ENCODE assay signal across 12 cellular contexts in the genomic region with DNA sequence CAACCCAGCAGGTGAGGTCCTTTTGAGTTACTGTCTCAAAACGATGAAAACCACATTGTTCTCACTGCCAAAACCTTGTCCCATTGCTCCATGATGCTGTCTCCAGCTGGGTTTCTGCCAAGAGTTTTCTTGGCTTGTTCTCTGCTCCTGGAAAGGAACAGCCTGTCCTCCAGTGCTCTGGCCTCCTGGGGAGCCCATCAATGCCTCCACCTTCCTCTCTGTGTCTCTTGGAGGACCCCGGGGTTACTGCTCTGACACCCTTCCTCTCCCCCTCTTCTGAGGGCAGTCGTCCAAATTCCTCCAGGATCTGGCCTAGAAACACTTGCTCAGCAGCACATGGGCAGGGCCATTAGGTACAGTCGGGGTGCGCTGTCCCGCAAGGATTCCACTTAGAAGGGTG.
A peak's percentile ranks its signal among the peaks of the same experiment; 100 is the strongest.
DNase-seq lines count a peak whose midpoint lies in the region; ATAC-seq and TF ChIP-seq lines count a peak whose summit lies in the region.
"Had no signal": no experiment of that assay in that cellular context is flagged by ENCODE, and none has a peak within 500 bp of the region (broad histone marks: within the 10 kb centered on the region; RNA-seq: fewer than 3 reads in every experiment).

No MANE protein-coding gene starts in this region.

- no peak for ATAC-seq in left colon
- ATAC-seq in stimulated activated effector memory CD8-positive, alpha-beta T cell treated with anti-CD3 and anti-CD28 coated beads, Interleukin-12 subunit alpha, Interleukin-12 subunit beta, amount 100 ng/mL, for 72 hours: no peak

- H3F3A ChIP-seq in Loucy (ENCODE audit: low read depth): no peaks in the 10 kb centered on the region

- no peak overlapping the region for H2AFZ ChIP-seq in Loucy (ENCODE audit: low read length)

- no peaks in the 10 kb centered on the region for H3K9me2 ChIP-seq in Loucy (replicated peaks; ENCODE audit: low read depth, low read length)

- H3K4me3 ChIP-seq in Loucy (ENCODE audit: low read length, poor library complexity, severe bottlenecking) (no peak overlapping the region), H7 (ENCODE audit: insufficient read depth, low read depth, low read length) (no peak overlapping the region)
- H3K4me3 ChIP-seq: cardiac muscle cell, lower lobe of right lung had no signal

- no peak for TF ChIP-seq CTCF in Loucy (conservative IDR thresholded peaks at IDR 0.05; ENCODE audit: low read length)

- H3K36me3 Mint-ChIP-seq in stimulated activated effector memory CD8-positive, alpha-beta T cell treated with anti-CD3 and anti-CD28 coated beads, Interleukin-12 subunit alpha, Interleukin-12 subunit beta, amount 100 ng/mL, for 72 hours: no peaks in the 10 kb centered on the region

- no peaks in the 10 kb centered on the region for H3K36me3 ChIP-seq in Loucy (ENCODE audit: insufficient read depth, low read length)
- H3K36me3 ChIP-seq in H7 (replicated peaks; ENCODE audit: control insufficient read depth, insufficient read depth, low read length): no peaks in the 10 kb centered on the region
- H3K36me3 ChIP-seq: cardiac muscle cell, lower lobe of right lung had no signal

- no peaks in the 10 kb centered on the region for H4K20me1 ChIP-seq in Loucy (ENCODE audit: insufficient read depth, low read length, poor library complexity, severe bottlenecking)

- peak; percentile 74 for DNase-seq in cerebellum (ENCODE audit: low spot score)
- DNase-seq in left colon: peak; percentile 11 to 70
- DNase-seq in stimulated activated effector memory CD8-positive, alpha-beta T cell treated with anti-CD3 and anti-CD28 coated beads, Interleukin-12 subunit alpha, Interleukin-12 subunit beta, amount 100 ng/mL, for 72 hours (ENCODE audit: low spot score in 2 of 2): no peak
- no peak for DNase-seq in NCI-H2107 (lab: John Stamatoyannopoulos, UW)
- no peak for DNase-seq in NCI-H1092 treated with DMSO at 0.1 percent for 48 hours (lab: John Stamatoyannopoulos, UW)
- DNase-seq in H7: no peak
- no peak for DNase-seq in activated CD4-positive, alpha-beta T cell treated with anti-CD3 and anti-CD28 coated beads for 48 hours
- DNase-seq: lower lobe of right lung, NCI-H1694 treated with DMSO at 0.1 percent for 48 hours had no signal

- H3K27me3 ChIP-seq in Loucy (ENCODE audit: insufficient read depth, low read length, poor library complexity, severe bottlenecking) (no peaks in the 10 kb centered on the region), H7 (ENCODE audit: control insufficient read depth, insufficient read depth, low read length) (no peaks in the 10 kb centered on the region)

- H3K79me2 ChIP-seq in Loucy (ENCODE audit: insufficient read depth, low read length): no peaks in the 10 kb centered on the region

- peaks cover 17% of the 10 kb centered on the region for H3K4me1 ChIP-seq in Loucy (ENCODE audit: insufficient read depth, low read length, poor library complexity, severe bottlenecking)

- no peak overlapping the region for H3K9ac ChIP-seq in Loucy (ENCODE audit: low read depth, low read length, poor library complexity, severe bottlenecking)

- peak overlapping the region; percentile 85 for H3K27ac Mint-ChIP-seq in stimulated activated effector memory CD8-positive, alpha-beta T cell treated with anti-CD3 and anti-CD28 coated beads, Interleukin-12 subunit alpha, Interleukin-12 subunit beta, amount 100 ng/mL, for 72 hours
- H3K27ac Mint-ChIP-seq: T-helper 2 cell treated with Interferon-gamma antibody and Interleukin-4, amounts not matched to agents 5 μg/mL and 100 μg/mL, for 36 hours had no signal

- H3K4me2 ChIP-seq in Loucy (ENCODE audit: low read depth, low read length, poor library complexity, severe bottlenecking): peak overlapping the region; percentile 53

- H3K9me3 ChIP-seq in Loucy (ENCODE audit: insufficient read depth, low read depth, low read length): no peaks in the 10 kb centered on the region
- H3K9me3 ChIP-seq: lower lobe of right lung had no signal

- intact Hi-C loops in left colon (cut with DNase I, micrococcal nuclease): no loop called here

- peaks cover 30% of the 10 kb centered on the region for H3K4me1 Mint-ChIP-seq in stimulated activated effector memory CD8-positive, alpha-beta T cell treated with anti-CD3 and anti-CD28 coated beads, Interleukin-12 subunit alpha, Interleukin-12 subunit beta, amount 100 ng/mL, for 72 hours

- peak overlapping the region; percentile 36 for H3K4me3 Mint-ChIP-seq in stimulated activated effector memory CD8-positive, alpha-beta T cell treated with anti-CD3 and anti-CD28 coated beads, Interleukin-12 subunit alpha, Interleukin-12 subunit beta, amount 100 ng/mL, for 72 hours
- H3K4me3 Mint-ChIP-seq: T-helper 2 cell treated with Interferon-gamma antibody and Interleukin-4, amounts not matched to agents 5 μg/mL and 100 μg/mL, for 36 hours had no signal

- H3K9me3 Mint-ChIP-seq in stimulated activated effector memory CD8-positive, alpha-beta T cell treated with anti-CD3 and anti-CD28 coated beads, Interleukin-12 subunit alpha, Interleukin-12 subunit beta, amount 100 ng/mL, for 72 hours: no peaks in the 10 kb centered on the region
- H3K9me3 Mint-ChIP-seq: T-helper 2 cell treated with Interferon-gamma antibody and Interleukin-4, amounts not matched to agents 5 μg/mL and 100 μg/mL, for 36 hours had no signal

Comparison
In these comparisons a context has a peak if more than half of its experiments do, and no peak if none do; other contexts are left out.
1. DNase-seq: peak in cerebellum (single experiment) and left colon (2 of 2); none in stimulated activated effector memory CD8-positive, alpha-beta T cell treated with anti-CD3 and anti-CD28 coated beads, Interleukin-12 subunit alpha, Interleukin-12 subunit beta, amount 100 ng/mL, for 72 hours (0 of 2), NCI-H2107 (single experiment), NCI-H1092 treated with DMSO at 0.1 percent for 48 hours (single experiment), H7 (single experiment) and activated CD4-positive, alpha-beta T cell treated with anti-CD3 and anti-CD28 coated beads for 48 hours (single experiment).